1 cellular context compared by ENCODE assay signal in the genomic region with DNA sequence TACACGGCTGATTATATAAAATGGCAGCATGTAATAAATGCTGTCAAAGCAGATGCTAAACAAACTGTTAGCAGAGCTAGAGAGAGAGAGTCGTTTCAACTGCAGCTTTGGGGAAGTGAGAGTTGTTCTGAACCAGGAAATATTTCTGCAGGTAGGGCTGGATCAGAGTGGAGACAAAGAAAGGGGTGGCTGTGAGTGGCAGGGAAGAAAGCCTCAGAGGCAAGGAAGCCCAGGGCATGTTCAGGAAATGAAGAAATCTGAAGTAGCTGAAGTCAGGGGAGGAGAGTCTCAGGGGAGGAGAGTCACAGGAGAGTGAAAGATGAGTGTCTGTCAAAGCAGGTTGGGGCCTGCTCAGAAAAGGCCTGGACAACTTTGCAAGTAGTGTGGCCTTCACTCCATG.
TF ChIP-seq lines count a peak whose summit lies in the region.

No MANE protein-coding gene starts in this region.

TF ChIP-seq in WTC11, 78 proteins besides CTCF, POLR2A, EP300 and RAD21 (continued from another document):
- TF ChIP-seq, protein P1, sequence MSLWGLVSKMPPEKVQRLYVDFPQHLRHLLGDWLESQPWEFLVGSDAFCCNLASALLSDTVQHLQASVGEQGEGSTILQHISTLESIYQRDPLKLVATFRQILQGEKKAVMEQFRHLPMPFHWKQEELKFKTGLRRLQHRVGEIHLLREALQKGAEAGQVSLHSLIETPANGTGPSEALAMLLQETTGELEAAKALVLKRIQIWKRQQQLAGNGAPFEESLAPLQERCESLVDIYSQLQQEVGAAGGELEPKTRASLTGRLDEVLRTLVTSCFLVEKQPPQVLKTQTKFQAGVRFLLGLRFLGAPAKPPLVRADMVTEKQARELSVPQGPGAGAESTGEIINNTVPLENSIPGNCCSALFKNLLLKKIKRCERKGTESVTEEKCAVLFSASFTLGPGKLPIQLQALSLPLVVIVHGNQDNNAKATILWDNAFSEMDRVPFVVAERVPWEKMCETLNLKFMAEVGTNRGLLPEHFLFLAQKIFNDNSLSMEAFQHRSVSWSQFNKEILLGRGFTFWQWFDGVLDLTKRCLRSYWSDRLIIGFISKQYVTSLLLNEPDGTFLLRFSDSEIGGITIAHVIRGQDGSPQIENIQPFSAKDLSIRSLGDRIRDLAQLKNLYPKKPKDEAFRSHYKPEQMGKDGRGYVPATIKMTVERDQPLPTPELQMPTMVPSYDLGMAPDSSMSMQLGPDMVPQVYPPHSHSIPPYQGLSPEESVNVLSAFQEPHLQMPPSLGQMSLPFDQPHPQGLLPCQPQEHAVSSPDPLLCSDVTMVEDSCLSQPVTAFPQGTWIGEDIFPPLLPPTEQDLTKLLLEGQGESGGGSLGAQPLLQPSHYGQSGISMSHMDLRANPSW (CRISPR knock-in tag; conservative IDR thresholded peaks at IDR 0.05; ENCODE audit: low read depth) = no peak
